ENCODE assay signal across 31 cellular contexts in the genomic region with DNA sequence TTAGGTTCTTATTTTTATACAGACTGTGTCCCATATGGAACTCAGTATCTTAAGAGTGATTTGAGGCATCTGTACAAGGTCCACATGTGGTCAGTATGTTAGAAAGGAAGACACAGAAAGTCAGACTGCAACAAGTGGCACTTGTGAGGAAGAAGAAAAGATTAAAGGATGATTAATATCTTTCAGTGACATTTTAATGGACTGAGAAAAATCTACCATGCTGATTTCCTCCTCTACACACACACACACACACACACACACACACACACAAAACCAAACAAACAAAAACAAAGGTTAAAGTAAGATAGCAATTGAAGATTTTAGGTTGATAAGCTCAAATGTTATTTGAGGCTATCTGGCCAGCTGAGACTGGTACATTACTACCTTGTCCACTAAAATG.
"Had no signal": no experiment of that assay in that cellular context is flagged by ENCODE, and none has a peak within 500 bp of the region (broad histone marks: within the 10 kb centered on the region; RNA-seq: fewer than 3 reads in every experiment).

No MANE protein-coding gene starts in this region.

- ATAC-seq: activated CD8-positive, alpha-beta T cell treated with anti-CD3 and anti-CD28 coated beads for 36 hours; Panc1; Right ventricle myocardium inferior; T-cell had no signal

- H3K4me1 ChIP-seq: adrenal gland, breast epithelium had no signal

- H3K9me3 ChIP-seq: adrenal gland, breast epithelium had no signal

- H3K36me3 ChIP-seq: adrenal gland, breast epithelium, WERI-Rb-1 had no signal

- H3K27me3 ChIP-seq: adrenal gland, breast epithelium had no signal

- DNase-seq: activated CD4-positive, alpha-beta T cell treated with anti-CD3 and anti-CD28 coated beads for 4 hours; activated CD8-positive, alpha-beta memory T cell treated with anti-CD3 and anti-CD28 coated beads, Interleukin-2, amount 50 U/mL, for 48 hours; activated CD8-positive, alpha-beta T cell treated with anti-CD3 and anti-CD28 coated beads for 36 hours; activated naive CD4-positive, alpha-beta T cell treated with anti-CD3 and anti-CD28 coated beads, Interleukin-2, amount 50 U/mL, for 16 hours; activated naive CD8-positive, alpha-beta T cell treated with anti-CD3 and anti-CD28 coated beads, Interleukin-2, amount 10 ng/mL, durations not matched to agents 7 days and 5 days; activated T-cell treated with anti-CD3 and anti-CD28 coated beads, Interleukin-2, amount 50 U/mL, for 1 hour; adrenal gland; anterior cingulate cortex; caudate nucleus; Karpas-422; MM.1S; NCI-H1105; NCI-H1436; NCI-H187; NCI-H2081; NCI-H2171; NCI-H2227 treated with DMSO at 0.1 percent for 48 hours; NCI-H446 treated with DMSO at 0.1 percent for 48 hours; NCI-H524 treated with DMSO at 0.1 percent for 48 hours; NCI-H774; NK-92 treated with Interleukin-12 subunit alpha and Interleukin-12 subunit beta, amount 100 ng/mL, for 24 hours; OCI-M1; RPMI8226; T-cell; T-helper 2 cell; T1000; WERI-Rb-1 had no signal

- H3K27ac ChIP-seq: adrenal gland, breast epithelium, SK-N-MC, WERI-Rb-1 had no signal

- H3K4me3 ChIP-seq: adrenal gland, breast epithelium, SK-N-MC had no signal
